In the genomic region with DNA sequence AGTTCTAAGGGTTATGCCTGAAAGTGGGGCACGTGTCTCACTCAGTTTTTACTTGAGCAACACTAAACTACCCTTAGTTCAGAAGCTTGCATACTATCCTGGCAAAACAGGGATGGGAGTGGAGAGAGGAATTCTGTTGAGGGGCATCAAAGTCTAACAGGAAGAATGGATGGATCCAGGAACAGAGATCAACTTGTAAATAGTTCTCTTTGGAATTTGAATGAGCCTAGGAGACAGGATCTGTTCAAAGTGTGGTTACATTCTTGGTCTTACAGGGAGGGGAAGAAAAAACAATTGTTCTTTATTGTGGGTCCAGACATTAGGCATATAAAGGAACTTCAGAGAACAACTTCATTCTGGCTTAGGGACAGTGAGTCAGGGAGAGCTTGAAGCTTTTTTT, we compare ENCODE assay signal across 24 cellular contexts.
DNase-seq lines count a peak whose midpoint lies in the region; ATAC-seq, FAIRE-seq and TF ChIP-seq lines count a peak whose summit lies in the region.
"Had no signal": no experiment of that assay in that cellular context is flagged by ENCODE, and none has a peak within 500 bp of the region (broad histone marks: within the 10 kb centered on the region; RNA-seq: fewer than 3 reads in every experiment).

No MANE protein-coding gene starts in this region.

- intact Hi-C loops in HepG2 (cut with micrococcal nuclease; ENCODE audit: unreplicated experiment) = no loop called here
- intact Hi-C loops in right lobe of liver (cut with DNase I) = no loop called here

- H3K4me1 Mint-ChIP-seq in neural progenitor cell = peaks cover 4% of the 10 kb centered on the region
- H3K4me1 Mint-ChIP-seq: B cell had no signal

- H3K4me3 Mint-ChIP-seq in neural progenitor cell = no peak overlapping the region
- H3K4me3 Mint-ChIP-seq: B cell; CD4-positive, alpha-beta T cell; CD8-positive, alpha-beta T cell had no signal

- H3K27me3 ChIP-seq in HepG2 (ENCODE audit: control insufficient read depth in 1 of 2, insufficient read depth in 2 of 2, low read length in 2 of 2) (peaks cover 0 to 11% of the 10 kb centered on the region in 2 experiments; a peak in 2 of 5 replicates), right lobe of liver (no peaks in the 10 kb centered on the region), neural progenitor cell (no peaks in the 10 kb centered on the region)
- H3K27me3 ChIP-seq: BLaER1 treated with 17β-estradiol and CSF1 and Interleukin-3, amounts not matched to agents 10 nM and 100 nM had no signal

- H4K20me1 ChIP-seq in HepG2 (ENCODE audit: insufficient read depth, low read length) (no peaks in the 10 kb centered on the region), neural progenitor cell (ENCODE audit: low read depth) (no peaks in the 10 kb centered on the region)

- CTCF ChIA-PET in HepG2 (lab: Yijun Ruan, JAX; ENCODE audit: low intra/inter-chr PET ratio, low total read pairs) = no interaction called here

- H3K27ac ChIP-seq in HepG2 (ENCODE audit: extremely low read length, insufficient read depth, low read length) (no peak overlapping the region), right lobe of liver (no peak overlapping the region), neural progenitor cell (no peak overlapping the region)
- H3K27ac ChIP-seq: 22Rv1; A549; BLaER1 treated with 17β-estradiol and CSF1 and Interleukin-3, amounts not matched to agents 10 nM and 100 nM; C4-2B had no signal

- H3K9me3 ChIP-seq in HepG2 (ENCODE audit: low read length) (no peaks in the 10 kb centered on the region; the same call in 1 of the 2 replicates), right lobe of liver (no peaks in the 10 kb centered on the region), neural progenitor cell (ENCODE audit: low read depth) (no peaks in the 10 kb centered on the region)
- H3K9me3 ChIP-seq: A549; BLaER1 treated with 17β-estradiol and CSF1 and Interleukin-3, amounts not matched to agents 10 nM and 100 nM; Caco-2 had no signal

- H3K4me2 ChIP-seq in HepG2 (ENCODE audit: low read depth, low read length) = 0 out of 2 replicates have a peak overlapping the region, but pooled peaks have one; percentile 18
- no peak overlapping the region for H3K4me2 ChIP-seq in neural progenitor cell
- H3K4me2 ChIP-seq: A549; BLaER1 treated with 17β-estradiol and CSF1 and Interleukin-3, amounts not matched to agents 10 nM and 100 nM had no signal

- no peaks in the 10 kb centered on the region for H3K36me3 ChIP-seq in HepG2 (replicated peaks in 1 of 2; ENCODE audit: control insufficient read depth in 1 of 2, insufficient read depth in 2 of 2, low read length in 2 of 2)
- H3K36me3 ChIP-seq in right lobe of liver = no peaks in the 10 kb centered on the region
- no peaks in the 10 kb centered on the region for H3K36me3 ChIP-seq in neural progenitor cell
- H3K36me3 ChIP-seq: BLaER1 treated with 17β-estradiol and CSF1 and Interleukin-3, amounts not matched to agents 10 nM and 100 nM had no signal

- POLR2A ChIA-PET in HepG2 (lab: Yijun Ruan, JAX) = no interaction called here

- peaks cover 27% of the 10 kb centered on the region for H3K4me1 ChIP-seq in HepG2 (ENCODE audit: insufficient read depth, low read length)
- H3K4me1 ChIP-seq in right lobe of liver = no peaks in the 10 kb centered on the region
- H3K4me1 ChIP-seq in neural progenitor cell = no peaks in the 10 kb centered on the region
- H3K4me1 ChIP-seq: A549; BLaER1 treated with 17β-estradiol and CSF1 and Interleukin-3, amounts not matched to agents 10 nM and 100 nM; Caco-2 had no signal

- in situ Hi-C loops in HepG2 (cut with HindIII; ENCODE audit: extremely low pct_ligation_motif_present, low pct_unique_long_range_greater_than_20kb) = no loop called here

- no peak for TF ChIP-seq RAD21 in HepG2 (CRISPR knock-in tag; IDR thresholded peaks at IDR 0.05)

- WGBS in HepG2 (ENCODE audit: low lambda C conversion rate) = 3% methylated on average over 1 of the region's 1 CpG
- WGBS in right lobe of liver (ENCODE audit: insufficient coverage, low coverage, low lambda C conversion rate, missing lambda C conversion rate) = 27% methylated on average over 1 of the region's 1 CpG

- H3K27ac Mint-ChIP-seq in neural progenitor cell = no peak overlapping the region
- H3K27ac Mint-ChIP-seq: B cell; CD4-positive, alpha-beta T cell; CD8-positive, alpha-beta T cell had no signal

- H3K27me3 Mint-ChIP-seq in neural progenitor cell (ENCODE audit: insufficient read depth, low read depth) = peaks cover 5% of the 10 kb centered on the region
- H3K27me3 Mint-ChIP-seq: B cell; CD4-positive, alpha-beta T cell had no signal

- TF ChIP-seq EP300 in HepG2 (IDR thresholded peaks at IDR 0.05; ENCODE audit: low read depth in 2 of 2, low read length in 2 of 2) (no peak), HepG2 (CRISPR knock-in tag; IDR thresholded peaks at IDR 0.05; ENCODE audit: borderline replicate concordance) (no peak)

- H3K9me3 Mint-ChIP-seq in neural progenitor cell = no peaks in the 10 kb centered on the region
- H3K9me3 Mint-ChIP-seq: CD8-positive, alpha-beta T cell had no signal

- H3K9ac ChIP-seq in HepG2 (ENCODE audit: insufficient read depth, low read depth, low read length) (no peak overlapping the region), neural progenitor cell (no peak overlapping the region)
- H3K9ac ChIP-seq: BLaER1 treated with 17β-estradiol and CSF1 and Interleukin-3, amounts not matched to agents 10 nM and 100 nM had no signal

- BruUV-seq in HepG2 (replicated peaks; lab: Mats Ljungman, UMichigan) = no TSS peak

- no peak overlapping the region for H3K4me3 ChIP-seq in HepG2 (replicated peaks in 1 of 3; ENCODE audit: insufficient read depth in 1 of 3, low read depth in 2 of 3, low read length in 3 of 3)
- no peak overlapping the region for H3K4me3 ChIP-seq in right lobe of liver
- no peak overlapping the region for H3K4me3 ChIP-seq in neural progenitor cell
- H3K4me3 ChIP-seq: A549; BLaER1 treated with 17β-estradiol and CSF1 and Interleukin-3, amounts not matched to agents 10 nM and 100 nM had no signal

- H3K79me2 ChIP-seq in HepG2 (ENCODE audit: insufficient read depth, low read length) (no peaks in the 10 kb centered on the region), neural progenitor cell (ENCODE audit: low read depth) (no peaks in the 10 kb centered on the region)

- TF ChIP-seq CTCF in HepG2 (CRISPR knock-in tag; IDR thresholded peaks at IDR 0.05) = no peak
- no peak for TF ChIP-seq CTCF in right lobe of liver (IDR thresholded peaks at IDR 0.05)
- TF ChIP-seq CTCF in neural progenitor cell (IDR thresholded peaks at IDR 0.05) = no peak

- peak; percentile 82 for ATAC-seq in HepG2
- no peak for ATAC-seq in right lobe of liver
- ATAC-seq in GM21423 (IDR thresholded peaks at IDR 0.05; ENCODE audit: unreplicated experiment) = no peak
- no peak for ATAC-seq in HG02571 (IDR thresholded peaks at IDR 0.05; ENCODE audit: unreplicated experiment)
- ATAC-seq: A549; CD8-positive, alpha-beta T cell had no signal

- no peaks in the 10 kb centered on the region for H3K36me3 Mint-ChIP-seq in neural progenitor cell
- H3K36me3 Mint-ChIP-seq: CD8-positive, alpha-beta T cell had no signal

- TF ChIP-seq POLR2A in HepG2 (IDR thresholded peaks at IDR 0.05; ENCODE audit: insufficient read depth in 1 of 2, low read depth in 2 of 2, low read length in 2 of 2) (no peak), right lobe of liver (IDR thresholded peaks at IDR 0.05) (no peak)

- H2AFZ ChIP-seq in HepG2 (ENCODE audit: low read length) = no peak overlapping the region
- H2AFZ ChIP-seq in neural progenitor cell (replicated peaks) = peak overlapping the region; percentile 32

- peak; percentile 50 for DNase-seq in HepG2 (ENCODE audit: low spot score)
- DNase-seq in right lobe of liver = no peak
- peak; percentile 14 for DNase-seq in SW480 (ENCODE audit: low spot score)
- DNase-seq in foreskin melanocyte = peak; percentile 16
- DNase-seq in neural progenitor cell (ENCODE audit: low spot score) = no peak
- no peak for DNase-seq in SW 1271 (lab: John Stamatoyannopoulos, UW)
- DNase-seq: AML-193; Caco-2; Calu3; CD4-positive, alpha-beta T cell; CD8-positive, alpha-beta T cell; DMS79 treated with DMSO at 0.1 percent for 48 hours; GF-D8 had no signal

- FAIRE-seq in HepG2 (lab: Jason Lieb, UNC) = no peak
- FAIRE-seq: A549, D721Med, G401.6, GM12891, GM19239 had no signal

- no peaks in the 10 kb centered on the region for H3F3A ChIP-seq in neural progenitor cell (ENCODE audit: low read depth)

TF ChIP-seq in HepG2, 621 proteins besides CTCF, POLR2A, EP300 and RAD21 (continues in another document):
- TF ChIP-seq ZNF615 (CRISPR knock-in tag; IDR thresholded peaks at IDR 0.05; ENCODE audit: borderline replicate concordance) (no peak), SRF (IDR thresholded peaks at IDR 0.05; ENCODE audit: low read depth, low read length) (no peak), ZNF740 (CRISPR knock-in tag; IDR thresholded peaks at IDR 0.05) (no peak), RNF219 (CRISPR knock-in tag; IDR thresholded peaks at IDR 0.05) (no peak), MTA1 (CRISPR knock-in tag; IDR thresholded peaks at IDR 0.05; ENCODE audit: borderline replicate concordance) (no peak), RFX5 (IDR thresholded peaks at IDR 0.05; ENCODE audit: low read depth, low read length) (no peak), ATF3 (CRISPR knock-in tag; IDR thresholded peaks at IDR 0.05) (no peak)

Comparison
In these comparisons a context has a peak if more than half of its experiments do, and no peak if none do; other contexts are left out.
1. DNase-seq: peak in HepG2 (single experiment), SW480 (single experiment) and foreskin melanocyte (single experiment); none in right lobe of liver (0 of 3), neural progenitor cell (single experiment) and SW 1271 (0 of 2).